8 cellular contexts compared by ENCODE assay signal in genomic region chr22:31628969-31629723, GRCh38. TPM values are rescaled to one million over a fixed set of nuclear protein-coding genes. Genes with fewer than 3 reads are reported as not detected.
DNase-seq lines count a peak whose midpoint lies in the region; ATAC-seq and TF ChIP-seq lines count a peak whose summit lies in the region.

No MANE protein-coding gene starts in this region.

- intact Hi-C loops in mucosa of descending colon (cut with DNase I, micrococcal nuclease), result no loop called here

- no peaks in the 10 kb centered on the region for H3K27me3 ChIP-seq in AG04450 (ENCODE audit: control insufficient read depth, insufficient read depth, low read length)

- peak overlapping the region; percentile 81 for H3K4me3 ChIP-seq in AG04450 (ENCODE audit: low read depth, low read length)
- H3K4me3 ChIP-seq in HEK293 (ENCODE audit: low read depth, low read length), result no peak overlapping the region
- peak overlapping the region; percentile 88 for H3K4me3 ChIP-seq in astrocyte of the cerebellum (ENCODE audit: low read depth, low read length)
- H3K4me3 ChIP-seq in mucosa of descending colon, result no peak overlapping the region

- H3K9me3 ChIP-seq in AG04450 (ENCODE audit: control insufficient read depth, insufficient read depth, low read length) (no peaks in the 10 kb centered on the region; the same call in 1 of the 2 replicates), HEK293 (ENCODE audit: control insufficient read depth, insufficient read depth, low read depth, low read length) (no peaks in the 10 kb centered on the region), mucosa of descending colon (no peaks in the 10 kb centered on the region)

- DNase-seq in AG04450 (ENCODE audit: low read depth, low spot score) (no peak), astrocyte of the cerebellum (ENCODE audit: low read depth) (no peak), mucosa of descending colon (peak in 2 of 3 donors; percentile 28 to 60), islet precursor cell (no peak), hippocampal formation (lab: John Stamatoyannopoulos, UW) (no peak), AG08396 (ENCODE audit: low spot score) (no peak)

- peaks cover 5 to 23% of the 10 kb centered on the region in 2 experiments; a peak in 2 of 3 replicates for H3K36me3 ChIP-seq in HEK293 (ENCODE audit: control insufficient read depth in 2 of 2, insufficient read depth in 1 of 2, low read length in 2 of 2)
- H3K36me3 ChIP-seq in mucosa of descending colon (ENCODE audit: low read depth), result no peaks in the 10 kb centered on the region

- in situ Hi-C loops in astrocyte of the cerebellum (cut with HindIII; ENCODE audit: low sequenced_read_pairs), result no loop called here

- ATAC-seq in mucosa of descending colon, result no peak
- ATAC-seq in GM18502 (IDR thresholded peaks at IDR 0.05; ENCODE audit: poor library complexity, unreplicated experiment), result no peak

- TF ChIP-seq CTCF in AG04450 (IDR thresholded peaks at IDR 0.05; ENCODE audit: low read depth, low read length) (no peak), HEK293 (tag by site-specific recombination; IDR thresholded peaks at IDR 0.05) (peak; percentile 84), astrocyte of the cerebellum (IDR thresholded peaks at IDR 0.05; ENCODE audit: low read depth, low read length, missing control alignments) (no peak), mucosa of descending colon (IDR thresholded peaks at IDR 0.05) (no peak)

- POLR2A ChIA-PET in AG04450 (lab: Yijun Ruan, JAX) (interaction anchor here (2.0 kb wide), 1 partner anchor 68 kb away, joined by 5 read pairs; no protein-coding TSS in a partner anchor), HEK293 (lab: Yijun Ruan, JAX) (interaction anchor here (1.8 to 2.2 kb wide), 4 partner anchors 13 to 72 kb away, joined by 5 to 39 read pairs (median 8); partner anchors contain the start of gene PISD)

- CTCF ChIA-PET in AG04450 (lab: Charles Lee) (interaction anchor here (2.5 kb wide), 1 partner anchor 68 kb away, joined by 16 read pairs; no protein-coding TSS in a partner anchor), HEK293 (lab: Yijun Ruan, JAX) (interaction anchor here (0.6 to 5.1 kb wide), 4 partner anchors 21 to 341 kb away, joined by 3 to 30 read pairs (median 3); no protein-coding TSS in a partner anchor)

- H3K4me1 ChIP-seq in HEK293 (ENCODE audit: control insufficient read depth, insufficient read depth, low read length) (peaks cover 2% of the 10 kb centered on the region; the same call in 1 of the 2 replicates), mucosa of descending colon (ENCODE audit: low read depth) (peaks cover 22% of the 10 kb centered on the region)

- no peak overlapping the region for H3K27ac ChIP-seq in AG04450 (ENCODE audit: low read depth, low read length)
- H3K27ac ChIP-seq in HEK293 (ENCODE audit: extremely low read depth, low read depth, low read length), result no peak overlapping the region

TF ChIP-seq in HEK293, 187 proteins besides CTCF, POLR2A, EP300 and RAD21 (continues in another document):
- peak; percentile 67; the same call in 1 of the 2 replicates for TF ChIP-seq ZNF2 (tag by site-specific recombination; IDR thresholded peaks at IDR 0.05)
- TF ChIP-seq ZSCAN23 (tag by site-specific recombination; IDR thresholded peaks at IDR 0.05), result 0 out of 2 replicates have a peak, but pooled peaks have one; percentile 33
- no peak for TF ChIP-seq HOXD13 (CRISPR knock-in tag; IDR thresholded peaks at IDR 0.05; ENCODE audit: borderline replicate concordance)
- no peak for TF ChIP-seq ZNF473 (tag by site-specific recombination; IDR thresholded peaks at IDR 0.05)
- peak; percentile 44; the same call in 1 of the 2 replicates for TF ChIP-seq ZNF157 (tag by site-specific recombination; IDR thresholded peaks at IDR 0.05)
- no peak for TF ChIP-seq SP2 (tag by site-specific recombination; IDR thresholded peaks at IDR 0.05)
- TF ChIP-seq YY2 (tag by site-specific recombination; IDR thresholded peaks at IDR 0.05), result 0 out of 2 replicates have a peak, but pooled peaks have one; percentile 31
- no peak for TF ChIP-seq PBX3 (CRISPR knock-in tag; IDR thresholded peaks at IDR 0.05)
- peak; percentile 70; the same call in 1 of the 2 replicates for TF ChIP-seq ZNF670 (tag by site-specific recombination; IDR thresholded peaks at IDR 0.05; ENCODE audit: low read depth)
- TF ChIP-seq KLF9 (tag by site-specific recombination; IDR thresholded peaks at IDR 0.05; ENCODE audit: low read depth), result peak; percentile 97
- no peak for TF ChIP-seq REST (tag by site-specific recombination; IDR thresholded peaks at IDR 0.05)
- TF ChIP-seq ZNF521 (tag by site-specific recombination; IDR thresholded peaks at IDR 0.05), result no peak
- 0 out of 2 replicates have a peak, but pooled peaks have one; percentile 12 for TF ChIP-seq ZBTB20 (tag by site-specific recombination; IDR thresholded peaks at IDR 0.05)
- no peak for TF ChIP-seq SETDB1 (IDR thresholded peaks at IDR 0.05; ENCODE audit: insufficient read length, low read length)
- TF ChIP-seq ZNF274 (IDR thresholded peaks at IDR 0.05; ENCODE audit: low read length), result no peak
- no peak for TF ChIP-seq ZNF274 (tag by site-specific recombination; IDR thresholded peaks at IDR 0.05; ENCODE audit: borderline replicate concordance)
- peak; percentile 51; the same call in 1 of the 2 replicates for TF ChIP-seq KLF1 (tag by site-specific recombination; IDR thresholded peaks at IDR 0.05)
- no peak for TF ChIP-seq PRDM4 (tag by site-specific recombination; IDR thresholded peaks at IDR 0.05)
- TF ChIP-seq ZFHX2 (tag by site-specific recombination; conservative IDR thresholded peaks at IDR 0.05), result peak; percentile 100

RNA-seq across cellular contexts. Expression of gene PISD, which starts 32.9 kb away (rescaled TPM):
- polyA plus RNA-seq in AG04450 (2011; rRNA removed), result 21.6 and 26.6 TPM in 2 replicates
- 21.9 and 44.5 TPM in 2 replicates for polyA minus RNA-seq in AG04450 (2011; rRNA and poly(A)+ RNA removed)
- 10 to 100 TPM; 31.6 to 42.9 (median 38.0) TPM for total RNA-seq in mucosa of descending colon

Comparison
In these comparisons a context has a peak if more than half of its experiments do, and no peak if none do; other contexts are left out.
1. DNase-seq: peak in mucosa of descending colon (2 of 3); none in AG04450 (single experiment), astrocyte of the cerebellum (single experiment), islet precursor cell (single experiment), hippocampal formation (0 of 2) and AG08396 (single experiment).
2. H3K4me3 ChIP-seq: peak in AG04450 (single experiment) and astrocyte of the cerebellum (single experiment); none in HEK293 (single experiment) and mucosa of descending colon (single experiment).